ENCODE assay signal across 13 cellular contexts in the genomic region with DNA sequence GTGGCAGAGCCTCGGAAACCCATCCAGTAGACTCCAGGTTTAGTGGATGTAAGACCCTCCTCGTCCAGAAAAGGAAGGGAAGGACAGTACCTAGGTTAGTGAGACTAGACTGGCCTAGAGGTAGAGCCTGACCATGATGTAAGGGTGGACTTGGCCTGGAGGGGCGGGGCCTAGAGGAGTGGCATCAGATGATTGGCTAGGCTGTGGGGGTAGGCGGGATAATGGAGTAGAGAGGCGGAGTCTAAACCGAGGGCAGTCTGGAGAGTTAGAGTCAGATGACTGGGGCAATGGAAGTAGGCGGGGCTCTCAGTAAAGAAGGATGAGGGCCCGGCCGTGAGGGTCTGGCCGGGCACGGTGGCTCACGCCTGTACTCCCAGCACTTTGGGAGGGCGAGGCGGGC.
A peak's percentile ranks its signal among the peaks of the same experiment; 100 is the strongest.
DNase-seq lines count a peak whose midpoint lies in the region; ATAC-seq and TF ChIP-seq lines count a peak whose summit lies in the region.
"Had no signal": no experiment of that assay in that cellular context is flagged by ENCODE, and none has a peak within 500 bp of the region (broad histone marks: within the 10 kb centered on the region; RNA-seq: fewer than 3 reads in every experiment).

No MANE protein-coding gene starts in this region.

- H3K4me3 Mint-ChIP-seq in Caco-2 (ENCODE audit: unreplicated experiment): no peak overlapping the region
- no peak overlapping the region for H3K4me3 Mint-ChIP-seq in activated CD4-positive, alpha-beta memory T cell treated with anti-CD3 and anti-CD28 coated beads for 36 hours
- H3K4me3 Mint-ChIP-seq: activated naive CD8-positive, alpha-beta T cell treated with anti-CD3 and anti-CD28 coated beads, Interleukin-2, amount 10 ng/mL, durations not matched to agents 7 days and 5 days; T-helper 2 cell treated with Interferon-gamma antibody and Interleukin-4, amounts not matched to agents 5 μg/mL and 100 μg/mL, for 36 hours had no signal

- H3K27ac Mint-ChIP-seq in Caco-2 (ENCODE audit: unreplicated experiment): no peak overlapping the region
- no peak overlapping the region for H3K27ac Mint-ChIP-seq in activated CD4-positive, alpha-beta memory T cell treated with anti-CD3 and anti-CD28 coated beads for 36 hours
- H3K27ac Mint-ChIP-seq: activated naive CD8-positive, alpha-beta T cell treated with anti-CD3 and anti-CD28 coated beads, Interleukin-2, amount 10 ng/mL, durations not matched to agents 7 days and 5 days; T-helper 2 cell treated with Interferon-gamma antibody and Interleukin-4, amounts not matched to agents 5 μg/mL and 100 μg/mL, for 36 hours had no signal

- no peaks in the 10 kb centered on the region for H3K4me1 ChIP-seq in Caco-2

- no peaks in the 10 kb centered on the region for H3K27me3 Mint-ChIP-seq in Caco-2 (ENCODE audit: insufficient read depth, unreplicated experiment)
- peaks cover 12% of the 10 kb centered on the region for H3K27me3 Mint-ChIP-seq in activated CD4-positive, alpha-beta memory T cell treated with anti-CD3 and anti-CD28 coated beads for 36 hours

- H3K36me3 ChIP-seq in Caco-2 (ENCODE audit: control insufficient read depth, insufficient read depth, low read length): no peaks in the 10 kb centered on the region; the same call in 1 of the 2 replicates
- H3K36me3 ChIP-seq in H7 (replicated peaks; ENCODE audit: control insufficient read depth, insufficient read depth, low read length): no peaks in the 10 kb centered on the region
- H3K36me3 ChIP-seq: upper lobe of left lung had no signal

- H3K27me3 ChIP-seq in Caco-2 (replicated peaks; ENCODE audit: control insufficient read depth, insufficient read depth, low read length): no peaks in the 10 kb centered on the region
- no peaks in the 10 kb centered on the region; the same call in 1 of the 2 replicates for H3K27me3 ChIP-seq in H7 (ENCODE audit: control insufficient read depth, insufficient read depth, low read length)
- H3K27me3 ChIP-seq: upper lobe of left lung had no signal

- peak; percentile 54 to 63 for DNase-seq in Caco-2
- peak; percentile 98 for DNase-seq in H7
- DNase-seq in SW480 (ENCODE audit: low spot score): peak; percentile 40
- DNase-seq in iPS-NIHi7 (ENCODE audit: extremely low spot score): peak; percentile 98
- no peak for DNase-seq in activated CD4-positive, alpha-beta memory T cell treated with anti-CD3 and anti-CD28 coated beads for 36 hours
- DNase-seq in cerebellum (ENCODE audit: low spot score): no peak
- no peak for DNase-seq in NCI-H1092 treated with DMSO at 0.1 percent for 48 hours (lab: John Stamatoyannopoulos, UW)
- DNase-seq: activated naive CD8-positive, alpha-beta T cell treated with anti-CD3 and anti-CD28 coated beads, Interleukin-2, amount 10 ng/mL, durations not matched to agents 7 days and 5 days; NCI-H2171; stimulated activated CD4-positive, alpha-beta T cell treated with anti-CD3 and anti-CD28 coated beads, Interleukin-4, amount 100 ng/mL, for 1 hour; upper lobe of left lung had no signal

- ATAC-seq in GM21576 (IDR thresholded peaks at IDR 0.05; ENCODE audit: unreplicated experiment): no peak

- no TSS peak for BruUV-seq in Caco-2 (replicated peaks; lab: Mats Ljungman, UMichigan)

- H3K4me3 ChIP-seq in Caco-2 (ENCODE audit: low read depth, low read length) (no peak overlapping the region), H7 (ENCODE audit: insufficient read depth, low read depth, low read length) (no peak overlapping the region)
- H3K4me3 ChIP-seq: upper lobe of left lung had no signal

- CTCF ChIA-PET in Caco-2 (lab: Charles Lee): no interaction called here
- CTCF ChIA-PET in activated CD4-positive, alpha-beta memory T cell treated with anti-CD3 and anti-CD28 coated beads for 36 hours (lab: Charles Lee): no interaction called here

- no peaks in the 10 kb centered on the region for H3K36me3 Mint-ChIP-seq in Caco-2 (ENCODE audit: insufficient read depth, unreplicated experiment)
- no peaks in the 10 kb centered on the region for H3K36me3 Mint-ChIP-seq in activated CD4-positive, alpha-beta memory T cell treated with anti-CD3 and anti-CD28 coated beads for 36 hours
- H3K36me3 Mint-ChIP-seq: activated naive CD8-positive, alpha-beta T cell treated with anti-CD3 and anti-CD28 coated beads, Interleukin-2, amount 10 ng/mL, durations not matched to agents 7 days and 5 days had no signal

- intact Hi-C loops in Caco-2 (cut with micrococcal nuclease; ENCODE audit: unreplicated experiment): no loop called here
- intact Hi-C loops in activated CD4-positive, alpha-beta memory T cell treated with anti-CD3 and anti-CD28 coated beads for 36 hours (cut with micrococcal nuclease): no loop called here

- no peaks in the 10 kb centered on the region for H3K9me3 Mint-ChIP-seq in Caco-2 (ENCODE audit: unreplicated experiment)
- H3K9me3 Mint-ChIP-seq in activated CD4-positive, alpha-beta memory T cell treated with anti-CD3 and anti-CD28 coated beads for 36 hours: no peaks in the 10 kb centered on the region
- H3K9me3 Mint-ChIP-seq: activated naive CD8-positive, alpha-beta T cell treated with anti-CD3 and anti-CD28 coated beads, Interleukin-2, amount 10 ng/mL, durations not matched to agents 7 days and 5 days; T-helper 2 cell treated with Interferon-gamma antibody and Interleukin-4, amounts not matched to agents 5 μg/mL and 100 μg/mL, for 36 hours had no signal

- H3K4me1 Mint-ChIP-seq in Caco-2 (ENCODE audit: low read depth, unreplicated experiment): no peaks in the 10 kb centered on the region
- H3K4me1 Mint-ChIP-seq in activated CD4-positive, alpha-beta memory T cell treated with anti-CD3 and anti-CD28 coated beads for 36 hours (ENCODE audit: low read depth): no peaks in the 10 kb centered on the region
- H3K4me1 Mint-ChIP-seq: activated naive CD8-positive, alpha-beta T cell treated with anti-CD3 and anti-CD28 coated beads, Interleukin-2, amount 10 ng/mL, durations not matched to agents 7 days and 5 days had no signal

- POLR2A ChIA-PET in Caco-2 (lab: Charles Lee): no interaction called here
- POLR2A ChIA-PET in activated CD4-positive, alpha-beta memory T cell treated with anti-CD3 and anti-CD28 coated beads for 36 hours (lab: Charles Lee): no interaction called here

- no peak for TF ChIP-seq CTCF in Caco-2 (IDR thresholded peaks at IDR 0.05; ENCODE audit: insufficient read depth in 1 of 2, low read depth in 1 of 2, low read length in 1 of 2, severe bottlenecking in 1 of 2, unreplicated experiment in 1 of 2)

- no peaks in the 10 kb centered on the region for H3K9me3 ChIP-seq in Caco-2
- H3K9me3 ChIP-seq: upper lobe of left lung had no signal

Comparison
In these comparisons a context has a peak if more than half of its experiments do, and no peak if none do; other contexts are left out.
1. DNase-seq: peak in Caco-2 (2 of 2), H7 (single experiment), SW480 (single experiment) and iPS-NIHi7 (single experiment); none in activated CD4-positive, alpha-beta memory T cell treated with anti-CD3 and anti-CD28 coated beads for 36 hours (single experiment), cerebellum (single experiment) and NCI-H1092 treated with DMSO at 0.1 percent for 48 hours (single experiment).